ENCODE assay signal across 23 cellular contexts in the genomic region with DNA sequence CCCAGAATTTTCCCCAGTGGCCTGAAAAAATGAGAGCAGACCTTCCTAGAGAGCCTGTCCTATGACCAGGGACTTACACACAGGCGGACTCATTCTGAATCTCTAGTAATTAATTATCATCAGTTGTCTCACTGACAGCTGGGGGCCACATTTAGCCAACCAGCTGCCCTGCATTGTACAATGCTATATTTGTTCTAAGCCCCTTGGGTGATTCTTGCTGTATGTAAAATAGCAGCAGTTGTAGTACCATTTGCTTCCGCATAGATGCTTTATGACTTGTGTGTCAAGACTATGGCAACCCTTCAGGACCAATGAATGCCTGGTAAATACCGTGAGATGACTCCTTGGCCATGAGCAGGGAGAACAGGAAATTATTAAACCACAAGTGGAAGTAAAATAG.
DNase-seq lines count a peak whose midpoint lies in the region; ATAC-seq, FAIRE-seq and TF ChIP-seq lines count a peak whose summit lies in the region.
"Had no signal": no experiment of that assay in that cellular context is flagged by ENCODE, and none has a peak within 500 bp of the region (broad histone marks: within the 10 kb centered on the region; RNA-seq: fewer than 3 reads in every experiment).

No MANE protein-coding gene starts in this region.

- DNase-seq in HepG2 (ENCODE audit: low spot score), result peak; percentile 8
- DNase-seq in right lobe of liver, result no peak
- DNase-seq in SK-N-DZ (ENCODE audit: low spot score), result peak; percentile 76
- peak; percentile 45 for DNase-seq in midbrain (lab: John Stamatoyannopoulos, UW)
- no peak for DNase-seq in dermis blood vessel endothelial cell
- no peak for DNase-seq in activated CD4-positive, alpha-beta memory T cell treated with anti-CD3 and anti-CD28 coated beads, Interleukin-2, amount 10 ng/mL, durations not matched to agents 7 days and 5 days
- DNase-seq: ACHN; activated CD4-positive, alpha-beta T cell treated with anti-CD3 and anti-CD28 coated beads for 48 hours; activated effector memory CD4-positive, alpha-beta T cell treated with anti-CD3 and anti-CD28 coated beads, Interleukin-2, amount 50 U/mL, for 16 hours; CD4-positive, alpha-beta memory T cell; DMS79; effector CD4-positive, alpha-beta T cell; esophagus squamous epithelium; H7; NCI-H187 treated with DMSO at 0.1 percent for 48 hours; RPMI8226 had no signal

- no peak for TF ChIP-seq RAD21 in HepG2 (CRISPR knock-in tag; IDR thresholded peaks at IDR 0.05)

- WGBS in HepG2 (ENCODE audit: low lambda C conversion rate), result 19% methylated on average over 3 of the region's 3 CpGs
- 72% methylated on average over 3 of the region's 3 CpGs for WGBS in right lobe of liver (ENCODE audit: insufficient coverage, low coverage, low lambda C conversion rate, missing lambda C conversion rate)

- CTCF ChIA-PET in HepG2 (lab: Yijun Ruan, JAX; ENCODE audit: low intra/inter-chr PET ratio, low total read pairs), result no interaction called here
- CTCF ChIA-PET in activated CD4-positive, alpha-beta memory T cell treated with anti-CD3 and anti-CD28 coated beads, Interleukin-2, amount 10 ng/mL, durations not matched to agents 7 days and 5 days (lab: Charles Lee), result no interaction called here

- no TSS peak for BruUV-seq in HepG2 (replicated peaks; lab: Mats Ljungman, UMichigan)

- no peak for TF ChIP-seq POLR2A in HepG2 (IDR thresholded peaks at IDR 0.05; ENCODE audit: insufficient read depth in 1 of 2, low read depth in 2 of 2, low read length in 2 of 2)
- no peak for TF ChIP-seq POLR2A in right lobe of liver (IDR thresholded peaks at IDR 0.05)

- intact Hi-C loops in HepG2 (cut with micrococcal nuclease; ENCODE audit: unreplicated experiment), result no loop called here
- intact Hi-C loops in right lobe of liver (cut with DNase I), result no loop called here

- TF ChIP-seq CTCF in HepG2 (CRISPR knock-in tag; IDR thresholded peaks at IDR 0.05) (no peak), right lobe of liver (IDR thresholded peaks at IDR 0.05) (no peak)

- FAIRE-seq in HepG2 (lab: Jason Lieb, UNC), result no peak
- FAIRE-seq: GM18507 had no signal

- no peaks in the 10 kb centered on the region for H3K36me3 ChIP-seq in HepG2 (replicated peaks in 1 of 2; ENCODE audit: control insufficient read depth in 1 of 2, insufficient read depth in 2 of 2, low read length in 2 of 2)
- no peaks in the 10 kb centered on the region for H3K36me3 ChIP-seq in right lobe of liver
- H3K36me3 ChIP-seq: esophagus squamous epithelium, thoracic aorta had no signal

- H3K4me1 ChIP-seq in HepG2 (ENCODE audit: insufficient read depth, low read length) (no peaks in the 10 kb centered on the region), right lobe of liver (no peaks in the 10 kb centered on the region)
- H3K4me1 ChIP-seq: esophagus squamous epithelium had no signal

- no peak overlapping the region for H3K9ac ChIP-seq in HepG2 (ENCODE audit: insufficient read depth, low read depth, low read length)

- no peaks in the 10 kb centered on the region for H3K27me3 ChIP-seq in HepG2 (ENCODE audit: control insufficient read depth in 1 of 2, insufficient read depth in 2 of 2, low read length in 2 of 2)
- no peaks in the 10 kb centered on the region for H3K27me3 ChIP-seq in right lobe of liver
- H3K27me3 ChIP-seq: esophagus squamous epithelium had no signal

- no peak overlapping the region for H2AFZ ChIP-seq in HepG2 (ENCODE audit: low read length)

- no peaks in the 10 kb centered on the region for H3K79me2 ChIP-seq in HepG2 (ENCODE audit: insufficient read depth, low read length)

- no peak overlapping the region for H3K4me3 ChIP-seq in HepG2 (replicated peaks in 1 of 3; ENCODE audit: insufficient read depth in 1 of 3, low read depth in 2 of 3, low read length in 3 of 3)
- H3K4me3 ChIP-seq in right lobe of liver, result no peak overlapping the region
- H3K4me3 ChIP-seq: esophagus squamous epithelium, thoracic aorta had no signal

- H3K27ac ChIP-seq in HepG2 (ENCODE audit: extremely low read length, insufficient read depth, low read length), result no peak overlapping the region
- H3K27ac ChIP-seq in right lobe of liver, result no peak overlapping the region
- H3K27ac ChIP-seq: esophagus squamous epithelium, thoracic aorta had no signal

- ATAC-seq in HepG2 (no peak; the same call in 2 of the 3 replicates), right lobe of liver (no peak), GM21528 (IDR thresholded peaks at IDR 0.05; ENCODE audit: low FRiP score, unreplicated experiment) (no peak), HG03378 (IDR thresholded peaks at IDR 0.05; ENCODE audit: unreplicated experiment) (no peak)
- ATAC-seq: natural killer cell treated with Interleukin-12 subunit alpha and Interleukin-12 subunit beta and Interleukin-15 and Interleukin-18, amount 100 ng/mL, for 72 hours had no signal

- H3K27me3 Mint-ChIP-seq in activated CD4-positive, alpha-beta memory T cell treated with anti-CD3 and anti-CD28 coated beads, Interleukin-2, amount 10 ng/mL, durations not matched to agents 7 days and 5 days, result no peaks in the 10 kb centered on the region
- H3K27me3 Mint-ChIP-seq: CD4-positive, alpha-beta memory T cell; central memory CD8-positive, alpha-beta T cell; natural killer cell treated with Interleukin-12 subunit alpha and Interleukin-12 subunit beta and Interleukin-15 and Interleukin-18, amount 100 ng/mL, for 72 hours had no signal

- in situ Hi-C loops in HepG2 (cut with HindIII; ENCODE audit: extremely low pct_ligation_motif_present, low pct_unique_long_range_greater_than_20kb), result no loop called here

- no peak overlapping the region for H3K27ac Mint-ChIP-seq in activated CD4-positive, alpha-beta memory T cell treated with anti-CD3 and anti-CD28 coated beads, Interleukin-2, amount 10 ng/mL, durations not matched to agents 7 days and 5 days
- H3K27ac Mint-ChIP-seq: CD4-positive, alpha-beta memory T cell; memory B cell; natural killer cell treated with Interleukin-12 subunit alpha and Interleukin-12 subunit beta and Interleukin-15 and Interleukin-18, amount 100 ng/mL, for 72 hours had no signal

- POLR2A ChIA-PET in HepG2 (lab: Yijun Ruan, JAX), result no interaction called here
- POLR2A ChIA-PET in activated CD4-positive, alpha-beta memory T cell treated with anti-CD3 and anti-CD28 coated beads, Interleukin-2, amount 10 ng/mL, durations not matched to agents 7 days and 5 days (lab: Charles Lee), result no interaction called here

- H3K9me3 ChIP-seq in HepG2 (ENCODE audit: low read length) (no peaks in the 10 kb centered on the region), right lobe of liver (no peaks in the 10 kb centered on the region)
- H3K9me3 ChIP-seq: esophagus squamous epithelium, thoracic aorta had no signal

- no peak overlapping the region for H3K4me3 Mint-ChIP-seq in activated CD4-positive, alpha-beta memory T cell treated with anti-CD3 and anti-CD28 coated beads, Interleukin-2, amount 10 ng/mL, durations not matched to agents 7 days and 5 days
- H3K4me3 Mint-ChIP-seq: CD4-positive, alpha-beta memory T cell; central memory CD8-positive, alpha-beta T cell; memory B cell; natural killer cell treated with Interleukin-12 subunit alpha and Interleukin-12 subunit beta and Interleukin-15 and Interleukin-18, amount 100 ng/mL, for 72 hours had no signal

- H3K9me3 Mint-ChIP-seq in activated CD4-positive, alpha-beta memory T cell treated with anti-CD3 and anti-CD28 coated beads, Interleukin-2, amount 10 ng/mL, durations not matched to agents 7 days and 5 days, result no peaks in the 10 kb centered on the region
- H3K9me3 Mint-ChIP-seq: memory B cell; natural killer cell treated with Interleukin-12 subunit alpha and Interleukin-12 subunit beta and Interleukin-15 and Interleukin-18, amount 100 ng/mL, for 72 hours had no signal

- H3K4me1 Mint-ChIP-seq in activated CD4-positive, alpha-beta memory T cell treated with anti-CD3 and anti-CD28 coated beads, Interleukin-2, amount 10 ng/mL, durations not matched to agents 7 days and 5 days, result no peaks in the 10 kb centered on the region
- H3K4me1 Mint-ChIP-seq: CD4-positive, alpha-beta memory T cell; central memory CD8-positive, alpha-beta T cell; memory B cell had no signal

- H4K20me1 ChIP-seq in HepG2 (ENCODE audit: insufficient read depth, low read length), result no peaks in the 10 kb centered on the region

- no peaks in the 10 kb centered on the region for H3K36me3 Mint-ChIP-seq in activated CD4-positive, alpha-beta memory T cell treated with anti-CD3 and anti-CD28 coated beads, Interleukin-2, amount 10 ng/mL, durations not matched to agents 7 days and 5 days (ENCODE audit: low read depth)
- H3K36me3 Mint-ChIP-seq: CD4-positive, alpha-beta memory T cell; memory B cell; natural killer cell treated with Interleukin-12 subunit alpha and Interleukin-12 subunit beta and Interleukin-15 and Interleukin-18, amount 100 ng/mL, for 72 hours had no signal

- H3K4me2 ChIP-seq in HepG2 (ENCODE audit: low read depth, low read length), result no peak overlapping the region

- TF ChIP-seq EP300 in HepG2 (IDR thresholded peaks at IDR 0.05; ENCODE audit: low read depth in 2 of 2, low read length in 2 of 2), result no peak
- no peak for TF ChIP-seq EP300 in HepG2 (CRISPR knock-in tag; IDR thresholded peaks at IDR 0.05; ENCODE audit: borderline replicate concordance)

TF ChIP-seq in HepG2, 621 proteins besides CTCF, POLR2A, EP300 and RAD21 (continues in another document):
- TF ChIP-seq, protein P1, sequence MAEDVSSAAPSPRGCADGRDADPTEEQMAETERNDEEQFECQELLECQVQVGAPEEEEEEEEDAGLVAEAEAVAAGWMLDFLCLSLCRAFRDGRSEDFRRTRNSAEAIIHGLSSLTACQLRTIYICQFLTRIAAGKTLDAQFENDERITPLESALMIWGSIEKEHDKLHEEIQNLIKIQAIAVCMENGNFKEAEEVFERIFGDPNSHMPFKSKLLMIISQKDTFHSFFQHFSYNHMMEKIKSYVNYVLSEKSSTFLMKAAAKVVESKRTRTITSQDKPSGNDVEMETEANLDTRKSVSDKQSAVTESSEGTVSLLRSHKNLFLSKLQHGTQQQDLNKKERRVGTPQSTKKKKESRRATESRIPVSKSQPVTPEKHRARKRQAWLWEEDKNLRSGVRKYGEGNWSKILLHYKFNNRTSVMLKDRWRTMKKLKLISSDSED (CRISPR knock-in tag; IDR thresholded peaks at IDR 0.05), result no peak
- TF ChIP-seq CHD4 (IDR thresholded peaks at IDR 0.05; ENCODE audit: borderline replicate concordance, low read length) (no peak), ZNF292 (CRISPR knock-in tag; IDR thresholded peaks at IDR 0.05; ENCODE audit: borderline replicate concordance, low read depth) (no peak), ZMYM2 (CRISPR knock-in tag; IDR thresholded peaks at IDR 0.05) (no peak)
- TF ChIP-seq, protein P2, sequence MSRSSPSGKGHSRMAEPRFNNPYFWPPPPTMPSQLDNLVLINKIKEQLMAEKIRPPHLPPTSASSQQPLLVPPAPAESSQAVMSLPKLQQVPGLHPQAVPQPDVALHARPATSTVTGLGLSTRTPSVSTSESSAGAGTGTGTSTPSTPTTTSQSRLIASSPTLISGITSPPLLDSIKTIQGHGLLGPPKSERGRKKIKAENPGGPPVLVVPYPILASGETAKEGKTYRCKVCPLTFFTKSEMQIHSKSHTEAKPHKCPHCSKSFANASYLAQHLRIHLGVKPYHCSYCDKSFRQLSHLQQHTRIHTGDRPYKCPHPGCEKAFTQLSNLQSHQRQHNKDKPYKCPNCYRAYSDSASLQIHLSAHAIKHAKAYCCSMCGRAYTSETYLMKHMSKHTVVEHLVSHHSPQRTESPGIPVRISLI (CRISPR knock-in tag; IDR thresholded peaks at IDR 0.05; ENCODE audit: borderline replicate concordance), result no peak

Comparison
In these comparisons a context has a peak if more than half of its experiments do, and no peak if none do; other contexts are left out.
1. DNase-seq: peak in HepG2 (single experiment), SK-N-DZ (single experiment) and midbrain (single experiment); none in right lobe of liver (0 of 3), dermis blood vessel endothelial cell (single experiment) and activated CD4-positive, alpha-beta memory T cell treated with anti-CD3 and anti-CD28 coated beads, Interleukin-2, amount 10 ng/mL, durations not matched to agents 7 days and 5 days (single experiment).